Comparison of ENCODE assay signal across 11 cellular contexts in genomic region chr12:93426406-93426805, GRCh38. TPM values are rescaled to one million over a fixed set of nuclear protein-coding genes. Genes with fewer than 3 reads are reported as not detected.
DNase-seq lines count a peak whose midpoint lies in the region; ATAC-seq and TF ChIP-seq lines count a peak whose summit lies in the region.
"Had no signal": no experiment of that assay in that cellular context is flagged by ENCODE, and none has a peak within 500 bp of the region (broad histone marks: within the 10 kb centered on the region; RNA-seq: fewer than 3 reads in every experiment).

No MANE protein-coding gene starts in this region.

- no peaks in the 10 kb centered on the region for H3K9me3 Mint-ChIP-seq in activated T-helper 17 cell treated with anti-CD3 and anti-CD28 coated beads, Interleukin-2, amount 50 U/mL, for 72 hours
- H3K9me3 Mint-ChIP-seq in nephron, result no peaks in the 10 kb centered on the region
- no peaks in the 10 kb centered on the region for H3K9me3 Mint-ChIP-seq in T-helper 2 cell treated with Interferon-gamma antibody and Interleukin-4, amounts not matched to agents 5 μg/mL and 100 μg/mL, for 36 hours

- H3K36me3 Mint-ChIP-seq in activated T-helper 17 cell treated with anti-CD3 and anti-CD28 coated beads, Interleukin-2, amount 50 U/mL, for 72 hours (ENCODE audit: low read depth), result peaks cover 25% of the 10 kb centered on the region
- no peaks in the 10 kb centered on the region for H3K36me3 Mint-ChIP-seq in nephron (ENCODE audit: low read depth)
- H3K36me3 Mint-ChIP-seq in T-helper 2 cell treated with Interferon-gamma antibody and Interleukin-4, amounts not matched to agents 5 μg/mL and 100 μg/mL, for 36 hours (ENCODE audit: low read depth), result peaks cover 11% of the 10 kb centered on the region

- peak overlapping the region; percentile 7 for H3K27ac Mint-ChIP-seq in activated T-helper 17 cell treated with anti-CD3 and anti-CD28 coated beads, Interleukin-2, amount 50 U/mL, for 72 hours
- peak overlapping the region; percentile 64 to 91 (median 77) for H3K27ac Mint-ChIP-seq in nephron
- H3K27ac Mint-ChIP-seq in T-helper 2 cell treated with Interferon-gamma antibody and Interleukin-4, amounts not matched to agents 5 μg/mL and 100 μg/mL, for 36 hours, result no peak overlapping the region

- no peaks in the 10 kb centered on the region for H3K27me3 Mint-ChIP-seq in activated T-helper 17 cell treated with anti-CD3 and anti-CD28 coated beads, Interleukin-2, amount 50 U/mL, for 72 hours
- H3K27me3 Mint-ChIP-seq in nephron (ENCODE audit: low read depth), result no peaks in the 10 kb centered on the region
- H3K27me3 Mint-ChIP-seq in T-helper 2 cell treated with Interferon-gamma antibody and Interleukin-4, amounts not matched to agents 5 μg/mL and 100 μg/mL, for 36 hours (ENCODE audit: low read depth), result no peaks in the 10 kb centered on the region

- ATAC-seq in GM21786 (IDR thresholded peaks at IDR 0.05; ENCODE audit: unreplicated experiment) (peak; percentile 30), GM19463 (IDR thresholded peaks at IDR 0.05; ENCODE audit: unreplicated experiment) (no peak)
- ATAC-seq in activated T-helper 17 cell treated with anti-CD3 and anti-CD28 coated beads, Interleukin-2, amount 50 U/mL, for 72 hours (replicated peaks), result peak; percentile 81

- H3K4me3 Mint-ChIP-seq in activated T-helper 17 cell treated with anti-CD3 and anti-CD28 coated beads, Interleukin-2, amount 50 U/mL, for 72 hours, result peak overlapping the region; percentile 62
- H3K4me3 Mint-ChIP-seq in nephron, result peak overlapping the region in 1 of 3 experiments; percentile 31
- no peak overlapping the region for H3K4me3 Mint-ChIP-seq in T-helper 2 cell treated with Interferon-gamma antibody and Interleukin-4, amounts not matched to agents 5 μg/mL and 100 μg/mL, for 36 hours

- H3K4me3 ChIP-seq in GM08714 (ENCODE audit: low read length), result peak overlapping the region; percentile 24; the same call in 1 of the 2 replicates
- H3K4me3 ChIP-seq: HAP-1, lung had no signal

- no peak for DNase-seq in T-helper 2 cell treated with Interferon-gamma antibody and Interleukin-4, amounts not matched to agents 5 μg/mL and 100 μg/mL, for 36 hours (ENCODE audit: low spot score)
- no peak for DNase-seq in SIG-M5 (lab: John Stamatoyannopoulos, UW)
- DNase-seq: foreskin fibroblast, NCI-H526 treated with DMSO at 0.1 percent for 48 hours had no signal

- no peak for TF ChIP-seq CTCF in nephron (IDR thresholded peaks at IDR 0.05; ENCODE audit: unreplicated experiment in 3 of 3)

- H3K4me1 Mint-ChIP-seq in activated T-helper 17 cell treated with anti-CD3 and anti-CD28 coated beads, Interleukin-2, amount 50 U/mL, for 72 hours, result peaks cover 57% of the 10 kb centered on the region
- peaks cover 67% of the 10 kb centered on the region for H3K4me1 Mint-ChIP-seq in nephron
- peaks cover 54% of the 10 kb centered on the region for H3K4me1 Mint-ChIP-seq in T-helper 2 cell treated with Interferon-gamma antibody and Interleukin-4, amounts not matched to agents 5 μg/mL and 100 μg/mL, for 36 hours (ENCODE audit: low read depth)

RNA-seq across cellular contexts. Expression of gene UBE2N, which starts 15.3 kb away (rescaled TPM):
- total RNA-seq in activated T-helper 17 cell treated with anti-CD3 and anti-CD28 coated beads, Interleukin-2, amount 50 U/mL, for 72 hours, result 100 to 1,000 TPM; 128 to 252 TPM

RNA-seq across cellular contexts. Expression of gene MRPL42, which starts 40.9 kb away (rescaled TPM):
- 10 to 100 TPM; 42.2 to 70.0 TPM for total RNA-seq in activated T-helper 17 cell treated with anti-CD3 and anti-CD28 coated beads, Interleukin-2, amount 50 U/mL, for 72 hours

RNA-seq across cellular contexts. Expression of gene NUDT4, which starts 48.7 kb away (rescaled TPM):
- total RNA-seq in activated T-helper 17 cell treated with anti-CD3 and anti-CD28 coated beads, Interleukin-2, amount 50 U/mL, for 72 hours, result 10 to 100 TPM; 41.2 to 51.6 TPM
